20 cellular contexts compared by ENCODE assay signal in genomic region chr15:57272770-57273357, GRCh38.
"Had no signal": no experiment of that assay in that cellular context is flagged by ENCODE, and none has a peak within 500 bp of the region (broad histone marks: within the 10 kb centered on the region; RNA-seq: fewer than 3 reads in every experiment).

No MANE protein-coding gene starts in this region.

- ATAC-seq: activated T-helper 17 cell treated with anti-CD3 and anti-CD28 coated beads, Interleukin-2, amount 50 U/mL, for 72 hours; gastrocnemius medialis; heart left ventricle; left lung; mucosa of descending colon; naive thymus-derived CD4-positive, alpha-beta T cell; sciatic nerve; stimulated activated naive B cell treated with anti-CD40 and anti-IgM and Interleukin-4, amounts not matched to agents 10 μg/mL and 1 μg/mL and 100 μg/mL, for 72 hours; upper lobe of right lung had no signal

- H3K27ac Mint-ChIP-seq: activated CD4-positive, alpha-beta memory T cell treated with anti-CD3 and anti-CD28 coated beads for 36 hours; activated naive CD8-positive, alpha-beta T cell treated with anti-CD3 and anti-CD28 coated beads, Interleukin-2, amount 10 ng/mL, durations not matched to agents 7 days and 5 days; stimulated activated naive B cell treated with anti-CD40 and anti-IgM and Interleukin-4, amounts not matched to agents 10 μg/mL and 1 μg/mL and 100 μg/mL, for 72 hours; T-helper 2 cell treated with Interferon-gamma antibody and Interleukin-4, amounts not matched to agents 5 μg/mL and 100 μg/mL, for 36 hours had no signal

- H3K4me1 Mint-ChIP-seq: activated naive CD8-positive, alpha-beta T cell treated with anti-CD3 and anti-CD28 coated beads, Interleukin-2, amount 10 ng/mL, durations not matched to agents 7 days and 5 days; activated T-helper 17 cell treated with anti-CD3 and anti-CD28 coated beads, Interleukin-2, amount 50 U/mL, for 72 hours had no signal

- DNase-seq: activated B cell treated with CpG ODN at 0.5 μM for 24 hours; activated CD4-positive, alpha-beta memory T cell treated with anti-CD3 and anti-CD28 coated beads for 36 hours; activated CD4-positive, alpha-beta T cell treated with anti-CD3 and anti-CD28 coated beads for 4 hours; activated naive CD4-positive, alpha-beta T cell treated with Interleukin-2 at 50 U/mL for 16 hours; activated naive CD8-positive, alpha-beta T cell treated with anti-CD3 and anti-CD28 coated beads, Interleukin-2, amount 10 ng/mL, durations not matched to agents 7 days and 5 days; activated T-cell treated with anti-CD3 and anti-CD28 coated beads for 4 hours; effector CD4-positive, alpha-beta T cell; gastrocnemius medialis; heart left ventricle; left lung; mucosa of descending colon; naive thymus-derived CD4-positive, alpha-beta T cell; stimulated activated CD4-positive, alpha-beta T cell treated with anti-CD3 and anti-CD28 coated beads, Interleukin-4, amount 100 ng/mL, for 4 hours; stimulated activated naive B cell treated with anti-CD40 and anti-IgM and Interleukin-4, amounts not matched to agents 10 μg/mL and 1 μg/mL and 100 μg/mL, for 72 hours; upper lobe of right lung had no signal

- H3K4me3 Mint-ChIP-seq: activated B cell treated with CpG ODN at 0.5 μM for 24 hours; activated CD4-positive, alpha-beta memory T cell treated with anti-CD3 and anti-CD28 coated beads for 36 hours; activated naive CD8-positive, alpha-beta T cell treated with anti-CD3 and anti-CD28 coated beads, Interleukin-2, amount 10 ng/mL, durations not matched to agents 7 days and 5 days; activated T-helper 17 cell treated with anti-CD3 and anti-CD28 coated beads, Interleukin-2, amount 50 U/mL, for 72 hours; brain; central memory CD8-positive, alpha-beta T cell; naive thymus-derived CD4-positive, alpha-beta T cell; stimulated activated naive B cell treated with anti-CD40 and anti-IgM and Interleukin-4, amounts not matched to agents 10 μg/mL and 1 μg/mL and 100 μg/mL, for 72 hours; T-helper 2 cell treated with Interferon-gamma antibody and Interleukin-4, amounts not matched to agents 5 μg/mL and 100 μg/mL, for 36 hours had no signal

- H3K9me3 Mint-ChIP-seq: activated B cell treated with CpG ODN at 0.5 μM for 24 hours; activated CD4-positive, alpha-beta memory T cell treated with anti-CD3 and anti-CD28 coated beads for 36 hours; activated naive CD8-positive, alpha-beta T cell treated with anti-CD3 and anti-CD28 coated beads, Interleukin-2, amount 10 ng/mL, durations not matched to agents 7 days and 5 days; activated T-helper 17 cell treated with anti-CD3 and anti-CD28 coated beads, Interleukin-2, amount 50 U/mL, for 72 hours; central memory CD8-positive, alpha-beta T cell; T-helper 2 cell treated with Interferon-gamma antibody and Interleukin-4, amounts not matched to agents 5 μg/mL and 100 μg/mL, for 36 hours had no signal

- H3K27me3 Mint-ChIP-seq: activated B cell treated with CpG ODN at 0.5 μM for 24 hours; activated CD4-positive, alpha-beta memory T cell treated with anti-CD3 and anti-CD28 coated beads for 36 hours; activated naive CD8-positive, alpha-beta T cell treated with anti-CD3 and anti-CD28 coated beads, Interleukin-2, amount 10 ng/mL, durations not matched to agents 7 days and 5 days; activated T-helper 17 cell treated with anti-CD3 and anti-CD28 coated beads, Interleukin-2, amount 50 U/mL, for 72 hours; central memory CD8-positive, alpha-beta T cell; naive thymus-derived CD4-positive, alpha-beta T cell; stimulated activated naive B cell treated with anti-CD40 and anti-IgM and Interleukin-4, amounts not matched to agents 10 μg/mL and 1 μg/mL and 100 μg/mL, for 72 hours had no signal
